ENCODE assay signal across 8 cellular contexts in genomic region chr17:55302407-55302787, GRCh38. TPM values are rescaled to one million over a fixed set of nuclear protein-coding genes. Genes with fewer than 3 reads are reported as not detected.
"Had no signal": no experiment of that assay in that cellular context is flagged by ENCODE, and none has a peak within 500 bp of the region (broad histone marks: within the 10 kb centered on the region; RNA-seq: fewer than 3 reads in every experiment).

No MANE protein-coding gene starts in this region.

- H2AFZ ChIP-seq: GM23338 had no signal

- H3K4me2 ChIP-seq: GM23338 had no signal

- H3K4me3 Mint-ChIP-seq: GM23338, H9 had no signal

- H3K9me3 Mint-ChIP-seq: GM23338, H9 had no signal

- H3K4me3 ChIP-seq: GM23338, K562 had no signal

- ATAC-seq: GM23338 had no signal

- DNase-seq: H9, HCEC 1CT, IMR-90 had no signal

- FAIRE-seq: H1, H54 had no signal

- H3K27ac Mint-ChIP-seq: GM23338, H9 had no signal

- H3K27ac ChIP-seq: HL-60 had no signal

RNA-seq across cellular contexts. Expression of gene HLF, which starts 37.6 kb away (rescaled TPM):
- polyA plus RNA-seq: GM23338, IMR-90 had no signal
